Comparison of ENCODE assay signal across 23 cellular contexts in genomic region chr10:102284531-102284930, GRCh38. TPM values are rescaled to one million over a fixed set of nuclear protein-coding genes. Genes with fewer than 3 reads are reported as not detected.
DNase-seq lines count a peak whose midpoint lies in the region; ATAC-seq lines count a peak whose summit lies in the region.
"Had no signal": no experiment of that assay in that cellular context is flagged by ENCODE, and none has a peak within 500 bp of the region (broad histone marks: within the 10 kb centered on the region; RNA-seq: fewer than 3 reads in every experiment).

No MANE protein-coding gene starts in this region.

- no peak for ATAC-seq in stimulated activated naive CD8-positive, alpha-beta T cell treated with anti-CD3 and anti-CD28 coated beads, Interleukin-15, Interleukin-2, amounts not matched to agents 100 U/mL and 50 U/mL, for 24 hours
- ATAC-seq in esophagus mucosa: peak; percentile 60

- DNase-seq in T-helper 2 cell treated with Interferon-gamma antibody and Interleukin-4, amounts not matched to agents 5 μg/mL and 100 μg/mL, for 36 hours (ENCODE audit: low spot score): no peak
- DNase-seq in T-helper 2 cell (no peak), NCI-H345 treated with DMSO at 0.1 percent for 48 hours (lab: John Stamatoyannopoulos, UW; ENCODE audit: unreplicated experiment) (no peak), OCI-M2 (lab: John Stamatoyannopoulos, UW; ENCODE audit: unreplicated experiment) (no peak)
- no peak for DNase-seq in stimulated activated naive CD8-positive, alpha-beta T cell treated with anti-CD3 and anti-CD28 coated beads, Interleukin-15, Interleukin-2, amounts not matched to agents 100 U/mL and 50 U/mL, for 24 hours
- no peak for DNase-seq in stimulated activated naive CD4-positive, alpha-beta T cell treated with Interleukin-2 at 50 U/mL for 16 hours (lab: John Stamatoyannopoulos, UW)
- DNase-seq: 8988T; activated CD4-positive, alpha-beta T cell treated with anti-CD3 and anti-CD28 coated beads for 48 hours; dermis blood vessel endothelial cell; left ventricle myocardium inferior; NCI-H1436 treated with DMSO at 0.1 percent for 48 hours; NCI-H345; NCI-H748 treated with DMSO at 0.1 percent for 48 hours; posterior cingulate gyrus; right lobe of liver; stimulated activated CD4-positive, alpha-beta T cell treated with anti-CD3 and anti-CD28 coated beads, Interleukin-4, amount 100 ng/mL, for 24 hours; testis; uterus had no signal

- no peaks in the 10 kb centered on the region for H3K9me3 Mint-ChIP-seq in T-helper 2 cell treated with Interferon-gamma antibody and Interleukin-4, amounts not matched to agents 5 μg/mL and 100 μg/mL, for 36 hours
- no peaks in the 10 kb centered on the region for H3K9me3 Mint-ChIP-seq in stimulated activated naive CD8-positive, alpha-beta T cell treated with anti-CD3 and anti-CD28 coated beads, Interleukin-15, Interleukin-2, amounts not matched to agents 100 ng/mL and 50 ng/mL, for 24 hours
- H3K9me3 Mint-ChIP-seq: stimulated activated memory B cell treated with anti-CD40 and anti-IgM and Interleukin-4, amounts not matched to agents 10 μg/mL and 1 μg/mL and 100 μg/mL, for 72 hours had no signal

- no peaks in the 10 kb centered on the region for H3K27me3 Mint-ChIP-seq in T-helper 2 cell treated with Interferon-gamma antibody and Interleukin-4, amounts not matched to agents 5 μg/mL and 100 μg/mL, for 36 hours (ENCODE audit: low read depth)
- H3K27me3 Mint-ChIP-seq in stimulated activated naive CD8-positive, alpha-beta T cell treated with anti-CD3 and anti-CD28 coated beads, Interleukin-15, Interleukin-2, amounts not matched to agents 100 ng/mL and 50 ng/mL, for 24 hours: no peaks in the 10 kb centered on the region
- H3K27me3 Mint-ChIP-seq: stimulated activated memory B cell treated with anti-CD40 and anti-IgM and Interleukin-4, amounts not matched to agents 10 μg/mL and 1 μg/mL and 100 μg/mL, for 72 hours had no signal

- H3K4me3 Mint-ChIP-seq in T-helper 2 cell treated with Interferon-gamma antibody and Interleukin-4, amounts not matched to agents 5 μg/mL and 100 μg/mL, for 36 hours: peak overlapping the region; percentile 67
- H3K4me3 Mint-ChIP-seq in stimulated activated naive CD8-positive, alpha-beta T cell treated with anti-CD3 and anti-CD28 coated beads, Interleukin-15, Interleukin-2, amounts not matched to agents 100 ng/mL and 50 ng/mL, for 24 hours: no peak overlapping the region
- H3K4me3 Mint-ChIP-seq: stimulated activated memory B cell treated with anti-CD40 and anti-IgM and Interleukin-4, amounts not matched to agents 10 μg/mL and 1 μg/mL and 100 μg/mL, for 72 hours had no signal

- peaks cover 51% of the 10 kb centered on the region for H3K4me1 Mint-ChIP-seq in T-helper 2 cell treated with Interferon-gamma antibody and Interleukin-4, amounts not matched to agents 5 μg/mL and 100 μg/mL, for 36 hours (ENCODE audit: low read depth)
- peaks cover 85% of the 10 kb centered on the region for H3K4me1 Mint-ChIP-seq in stimulated activated naive CD8-positive, alpha-beta T cell treated with anti-CD3 and anti-CD28 coated beads, Interleukin-15, Interleukin-2, amounts not matched to agents 100 ng/mL and 50 ng/mL, for 24 hours (ENCODE audit: low read depth)

- peaks cover 18% of the 10 kb centered on the region for H3K36me3 Mint-ChIP-seq in T-helper 2 cell treated with Interferon-gamma antibody and Interleukin-4, amounts not matched to agents 5 μg/mL and 100 μg/mL, for 36 hours (ENCODE audit: low read depth)
- H3K36me3 Mint-ChIP-seq in stimulated activated naive CD8-positive, alpha-beta T cell treated with anti-CD3 and anti-CD28 coated beads, Interleukin-15, Interleukin-2, amounts not matched to agents 100 ng/mL and 50 ng/mL, for 24 hours (ENCODE audit: low read depth): peaks cover 40% of the 10 kb centered on the region

- H3K27ac Mint-ChIP-seq in T-helper 2 cell treated with Interferon-gamma antibody and Interleukin-4, amounts not matched to agents 5 μg/mL and 100 μg/mL, for 36 hours: peak overlapping the region; percentile 82
- H3K27ac Mint-ChIP-seq in stimulated activated naive CD8-positive, alpha-beta T cell treated with anti-CD3 and anti-CD28 coated beads, Interleukin-15, Interleukin-2, amounts not matched to agents 100 ng/mL and 50 ng/mL, for 24 hours: peak overlapping the region; percentile 32

RNA-seq across cellular contexts. Expression of gene GBF1, which starts 39.2 kb away (rescaled TPM):
- 24.0 TPM for total RNA-seq in esophagus mucosa

RNA-seq across cellular contexts. Expression of gene PITX3, which starts 43.2 kb away (rescaled TPM):
- not detected for total RNA-seq in esophagus mucosa
- total RNA-seq: dermis blood vessel endothelial cell, glomerular endothelial cell, mesenteric fat pad, right lobe of liver, uterus had no signal

RNA-seq across cellular contexts. Expression of gene ELOVL3, which starts 58.4 kb away (rescaled TPM):
- not detected for total RNA-seq in esophagus mucosa
- total RNA-seq: dermis blood vessel endothelial cell, glomerular endothelial cell, left ventricle myocardium inferior, right lobe of liver had no signal
